In genomic region chr11:6418958-6419611, GRCh38 we compare ENCODE assay signal across 8 cellular contexts. TPM values are rescaled to one million over a fixed set of nuclear protein-coding genes. Genes with fewer than 3 reads are reported as not detected.
DNase-seq lines count a peak whose midpoint lies in the region; ATAC-seq and TF ChIP-seq lines count a peak whose summit lies in the region.

Gene APBB1 (minus strand): TSS chr11:6419094. CDS start chr11:6411347, 7,747 bp downstream.

- CTCF ChIA-PET in activated CD4-positive, alpha-beta memory T cell treated with anti-CD3 and anti-CD28 coated beads for 36 hours (lab: Charles Lee) = interaction anchor here (0.9 to 3.3 kb wide), 9 partner anchors 20 to 393 kb away, joined by 3 to 37 read pairs (median 4); partner anchors contain the start of genes MRPL17 and SMPD1

- 0% methylated on average over 7 of the region's 79 CpGs for WGBS in right lobe of liver (ENCODE audit: insufficient coverage, low coverage, low lambda C conversion rate, missing lambda C conversion rate)

- H3K9me3 Mint-ChIP-seq in activated CD4-positive, alpha-beta memory T cell treated with anti-CD3 and anti-CD28 coated beads for 36 hours = no peaks in the 10 kb centered on the region

- peak within 1 kb of the TSS; percentile 57 to 76 (median 62) for H3K27ac ChIP-seq in right lobe of liver

- TF ChIP-seq POLR2A in right lobe of liver (IDR thresholded peaks at IDR 0.05) = peak; percentile 27

- peaks cover 0 to 8% (median 3%) of the 10 kb centered on the region in 4 donors for H3K4me1 ChIP-seq in right lobe of liver

- H3K36me3 Mint-ChIP-seq in activated CD4-positive, alpha-beta memory T cell treated with anti-CD3 and anti-CD28 coated beads for 36 hours = no peaks in the 10 kb centered on the region

- DNase-seq in Caki2 (ENCODE audit: low read depth) = peak; percentile 41
- DNase-seq in NCI-H2171 treated with DMSO at 0.1 percent for 48 hours (lab: John Stamatoyannopoulos, UW) = peak; percentile 37
- DNase-seq in activated CD4-positive, alpha-beta memory T cell treated with anti-CD3 and anti-CD28 coated beads for 36 hours = peak; percentile 78
- DNase-seq in dermis microvascular lymphatic vessel endothelial cell (ENCODE audit: low read depth in 2 of 2) = peak; percentile 12 to 57
- DNase-seq in right lobe of liver = peak in 2 of 3 donors; percentile 57 to 65
- peak; percentile 65 to 80 for DNase-seq in stimulated activated CD4-positive, alpha-beta T cell treated with anti-CD3 and anti-CD28 coated beads, Interleukin-2, amount 100 ng/mL, for 48 hours
- no peak for DNase-seq in UCSD-AML1 (lab: John Stamatoyannopoulos, UW; ENCODE audit: unreplicated experiment)

- peaks cover 5% of the 10 kb centered on the region for H3K27me3 Mint-ChIP-seq in activated CD4-positive, alpha-beta memory T cell treated with anti-CD3 and anti-CD28 coated beads for 36 hours

- H3K27ac Mint-ChIP-seq in activated CD4-positive, alpha-beta memory T cell treated with anti-CD3 and anti-CD28 coated beads for 36 hours = peak within 1 kb of the TSS; percentile 61

- peak; percentile 44 for ATAC-seq in GM21786 (IDR thresholded peaks at IDR 0.05; ENCODE audit: unreplicated experiment)
- ATAC-seq in right lobe of liver = peak; percentile 79 to 92 (median 84)

- in situ Hi-C loops in Caki2 (cut with HindIII; ENCODE audit: low pct_unique_long_range_greater_than_20kb, low sequenced_read_pairs) = no loop called here

- H3K27me3 ChIP-seq in right lobe of liver = no peaks in the 10 kb centered on the region

- intact Hi-C loops in activated CD4-positive, alpha-beta memory T cell treated with anti-CD3 and anti-CD28 coated beads for 36 hours (cut with micrococcal nuclease) = loop anchor here (1.0 to 10.0 kb wide), 5 partner anchors 24 to 266 kb away; partner anchors contain the start of genes ARFIP2, FHIP1B, MRPL17 and SMPD1
- intact Hi-C loops in right lobe of liver (cut with DNase I) = no loop called here

- peak in 3 of 4 donors; percentile 14 to 15 (median 15) for TF ChIP-seq CTCF in right lobe of liver (IDR thresholded peaks at IDR 0.05)

- POLR2A ChIA-PET in activated CD4-positive, alpha-beta memory T cell treated with anti-CD3 and anti-CD28 coated beads for 36 hours (lab: Charles Lee) = interaction anchor here (0.8 to 2.5 kb wide), 9 partner anchors 8 to 97 kb away, joined by 3 to 21 read pairs (median 5); partner anchors contain the start of genes ARFIP2, SMPD1, TIMM10B and TRIM3

- peak within 1 kb of the TSS; percentile 82 to 91 (median 83) for H3K4me3 ChIP-seq in right lobe of liver

- H3K9me3 ChIP-seq in right lobe of liver = no peaks in the 10 kb centered on the region

- H3K36me3 ChIP-seq in right lobe of liver = no peaks in the 10 kb centered on the region

- peaks cover 8% of the 10 kb centered on the region for H3K4me1 Mint-ChIP-seq in activated CD4-positive, alpha-beta memory T cell treated with anti-CD3 and anti-CD28 coated beads for 36 hours (ENCODE audit: low read depth)

- H3K4me3 Mint-ChIP-seq in activated CD4-positive, alpha-beta memory T cell treated with anti-CD3 and anti-CD28 coated beads for 36 hours = peak within 1 kb of the TSS; percentile 73

RNA-seq across cellular contexts. Expression of gene APBB1, which starts in this region (rescaled TPM):
- total RNA-seq in Caki2 (2014; rRNA removed; shearing (Covaris generic); ENCODE audit: low replicate concordance) = 9.2 and 19.4 TPM in 2 replicates
- total RNA-seq in activated CD4-positive, alpha-beta memory T cell treated with anti-CD3 and anti-CD28 coated beads for 36 hours = 10 to 100 TPM; 51.6 to 55.3 TPM
- total RNA-seq in dermis microvascular lymphatic vessel endothelial cell (23.1 and 34.4 TPM in 2 replicates), right lobe of liver (1 to 10 TPM; 3.3 to 5.6 (median 3.8) TPM)
